Comparison of ENCODE assay signal across 12 cellular contexts in the genomic region with DNA sequence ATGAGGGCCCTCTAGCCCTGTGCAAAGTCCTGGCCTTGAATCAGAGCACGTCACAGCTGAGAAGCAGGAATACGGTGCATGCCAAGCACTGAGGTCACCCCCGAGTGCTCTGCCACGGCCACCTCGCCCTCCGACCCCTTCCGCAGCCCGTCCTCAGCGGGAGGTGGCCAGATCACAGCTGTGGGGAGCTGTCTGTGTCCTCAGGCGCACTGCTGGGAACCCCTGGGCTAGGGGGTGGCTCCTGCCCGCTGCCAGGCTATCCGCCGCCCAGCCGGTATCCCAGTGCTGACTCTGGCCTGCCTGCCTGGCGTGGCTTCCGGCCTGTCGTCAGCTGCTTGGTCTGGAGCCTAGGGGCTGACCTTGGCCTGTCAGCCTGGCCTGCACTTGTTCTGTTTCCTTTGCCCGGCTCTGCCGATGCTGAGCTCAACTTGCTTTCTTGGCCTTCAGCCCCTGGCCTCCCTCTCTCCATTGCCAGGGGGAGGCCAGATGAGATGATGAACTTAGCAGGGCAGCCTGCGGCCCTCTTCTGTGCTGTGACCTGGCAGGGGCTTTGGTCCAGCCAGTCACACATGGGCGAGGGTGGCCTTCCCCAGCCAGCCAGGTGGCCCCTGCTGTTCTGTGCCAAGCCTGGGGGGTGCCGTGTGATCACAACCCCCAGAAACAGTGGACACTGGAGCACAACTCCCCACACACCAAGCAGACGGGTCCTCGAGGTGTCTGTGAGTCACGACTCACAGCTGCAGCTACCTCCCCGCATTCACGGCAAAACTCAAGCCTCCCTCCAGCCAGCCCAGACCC.
DNase-seq lines count a peak whose midpoint lies in the region; ATAC-seq and TF ChIP-seq lines count a peak whose summit lies in the region.
"Had no signal": no experiment of that assay in that cellular context is flagged by ENCODE, and none has a peak within 500 bp of the region (broad histone marks: within the 10 kb centered on the region; RNA-seq: fewer than 3 reads in every experiment).

No MANE protein-coding gene starts in this region.

- peak; percentile 56 for ATAC-seq in left lung
- ATAC-seq in sciatic nerve, result peak; percentile 86

- no peak for TF ChIP-seq CTCF in left lung (IDR thresholded peaks at IDR 0.05)

- no peaks in the 10 kb centered on the region for H3K27me3 ChIP-seq in duodenal mucosa (ENCODE audit: control insufficient read depth in 1 of 2, insufficient read depth in 2 of 2, low read length in 2 of 2)
- peaks cover 0 to 12% of the 10 kb centered on the region in 2 donors for H3K27me3 ChIP-seq in left lung

- DNase-seq in EL, result peak; percentile 51
- no peak for DNase-seq in left lung
- DNase-seq in sciatic nerve (ENCODE audit: low spot score), result no peak
- DNase-seq in NCI-H1930 (lab: John Stamatoyannopoulos, UW), result no peak
- no peak for DNase-seq in T-helper 2 cell
- no peak for DNase-seq in stimulated activated CD4-positive, alpha-beta T cell treated with anti-CD3 and anti-CD28 coated beads, Interleukin-4, amount 100 ng/mL, for 4 hours
- DNase-seq in CD1c-positive myeloid dendritic cell (ENCODE audit: extremely low spot score), result no peak
- DNase-seq: activated CD4-positive, alpha-beta memory T cell treated with anti-CD3 and anti-CD28 coated beads for 36 hours; activated naive CD8-positive, alpha-beta T cell treated with anti-CD3 and anti-CD28 coated beads for 36 hours; mammary epithelial cell; NCI-H774 had no signal

- H3K27ac ChIP-seq in duodenal mucosa (ENCODE audit: low read depth, low read length) (peak overlapping the region; percentile 6), left lung (no peak overlapping the region)

- H3K36me3 ChIP-seq in duodenal mucosa (ENCODE audit: control insufficient read depth in 1 of 2, insufficient read depth in 2 of 2, low read length in 2 of 2), result no peaks in the 10 kb centered on the region
- H3K36me3 ChIP-seq in left lung, result no peaks in the 10 kb centered on the region

- H3K9me3 ChIP-seq in duodenal mucosa (ENCODE audit: control insufficient read depth in 1 of 2, low read length in 2 of 2) (no peaks in the 10 kb centered on the region), left lung (no peaks in the 10 kb centered on the region)

- no peak overlapping the region for H3K9ac ChIP-seq in duodenal mucosa (ENCODE audit: low read depth in 1 of 2, low read length in 2 of 2)

- intact Hi-C loops in left lung (cut with DNase I), result no loop called here
- intact Hi-C loops in sciatic nerve (cut with DNase I), result no loop called here

- H3K4me3 ChIP-seq in duodenal mucosa (ENCODE audit: low read depth in 1 of 2, low read length in 2 of 2) (no peak overlapping the region), left lung (no peak overlapping the region)

- H3K4me1 ChIP-seq in duodenal mucosa (ENCODE audit: control insufficient read depth in 1 of 2, insufficient read depth in 2 of 2, low read length in 2 of 2) (peaks cover 0 to 13% of the 10 kb centered on the region in 2 donors), left lung (peaks cover 5 to 8% of the 10 kb centered on the region in 2 donors)
